16 cellular contexts compared by ENCODE assay signal in genomic region chr5:133785182-133785581, GRCh38.
"Had no signal": no experiment of that assay in that cellular context is flagged by ENCODE, and none has a peak within 500 bp of the region (broad histone marks: within the 10 kb centered on the region; RNA-seq: fewer than 3 reads in every experiment).

No MANE protein-coding gene starts in this region.

- H3K27me3 ChIP-seq: colonic mucosa, hepatocyte, right lobe of liver, tibial artery had no signal

- H3K27ac ChIP-seq: colonic mucosa, hepatocyte, lower lobe of right lung, psoas muscle, right lobe of liver, tibial artery had no signal

- H3K4me1 ChIP-seq: colonic mucosa, lower lobe of right lung, tibial artery had no signal

- H3K4me1 Mint-ChIP-seq: immature natural killer cell; naive thymus-derived CD4-positive, alpha-beta T cell; stimulated activated effector memory CD8-positive, alpha-beta T cell treated with anti-CD3 and anti-CD28 coated beads, Interleukin-12 subunit alpha, Interleukin-12 subunit beta, amount 100 ng/mL, for 72 hours had no signal

- H3K4me2 ChIP-seq: hepatocyte had no signal

- H3K9me3 ChIP-seq: colonic mucosa, lower lobe of right lung, psoas muscle, right lobe of liver, tibial artery had no signal

- H3K36me3 ChIP-seq: colonic mucosa, lower lobe of right lung, right lobe of liver, tibial artery had no signal

- H3K79me2 ChIP-seq: hepatocyte had no signal

- H3K36me3 Mint-ChIP-seq: immature natural killer cell; naive thymus-derived CD4-positive, alpha-beta T cell; stimulated activated effector memory CD8-positive, alpha-beta T cell treated with anti-CD3 and anti-CD28 coated beads, Interleukin-12 subunit alpha, Interleukin-12 subunit beta, amount 100 ng/mL, for 72 hours had no signal

- H3K27ac Mint-ChIP-seq: immature natural killer cell; naive thymus-derived CD4-positive, alpha-beta T cell; stimulated activated effector memory CD8-positive, alpha-beta T cell treated with anti-CD3 and anti-CD28 coated beads, Interleukin-12 subunit alpha, Interleukin-12 subunit beta, amount 100 ng/mL, for 72 hours had no signal

- ATAC-seq: activated CD4-positive, CD25-positive, alpha-beta regulatory T cell treated with anti-CD3 and anti-CD28 coated beads, Interleukin-2, amount 50 U/mL, for 24 hours; left cardiac atrium; lower lobe of right lung; naive thymus-derived CD4-positive, alpha-beta T cell; psoas muscle; right lobe of liver; stimulated activated effector memory CD8-positive, alpha-beta T cell treated with anti-CD3 and anti-CD28 coated beads, Interleukin-12 subunit alpha, Interleukin-12 subunit beta, amount 100 ng/mL, for 72 hours had no signal

- DNase-seq: activated naive CD4-positive, alpha-beta T cell treated with anti-CD3 and anti-CD28 coated beads, Interleukin-2, amount 50 U/mL, for 16 hours; caudate nucleus; colonic mucosa; effector CD4-positive, alpha-beta T cell; immature natural killer cell; left cardiac atrium; lower lobe of right lung; naive thymus-derived CD4-positive, alpha-beta T cell; nucleus accumbens; psoas muscle; T-helper 2 cell; tibial artery had no signal

- H2AFZ ChIP-seq: hepatocyte had no signal

- H3K4me3 ChIP-seq: colonic mucosa, hepatocyte, lower lobe of right lung, psoas muscle, right lobe of liver, tibial artery had no signal

- H3K4me3 Mint-ChIP-seq: immature natural killer cell; naive thymus-derived CD4-positive, alpha-beta T cell; stimulated activated effector memory CD8-positive, alpha-beta T cell treated with anti-CD3 and anti-CD28 coated beads, Interleukin-12 subunit alpha, Interleukin-12 subunit beta, amount 100 ng/mL, for 72 hours had no signal
